Comparison of ENCODE assay signal across 1 cellular context in genomic region chr3:30597131-30597768, GRCh38.
A peak's percentile ranks its signal among the peaks of the same experiment; 100 is the strongest.
TF ChIP-seq lines count a peak whose summit lies in the region.

No MANE protein-coding gene starts in this region.

TF ChIP-seq in HepG2, 621 proteins besides CTCF, POLR2A, EP300 and RAD21 (continued from another document and continues in another):
- TF ChIP-seq HES4 (CRISPR knock-in tag; IDR thresholded peaks at IDR 0.05; ENCODE audit: borderline replicate concordance) (no peak), ZNF646 (CRISPR knock-in tag; IDR thresholded peaks at IDR 0.05) (no peak), ADNP (CRISPR knock-in tag; IDR thresholded peaks at IDR 0.05) (no peak), ZFX (CRISPR knock-in tag; IDR thresholded peaks at IDR 0.05; ENCODE audit: low read depth) (no peak), KAT8 (CRISPR knock-in tag; IDR thresholded peaks at IDR 0.05) (peak; percentile 82), ZNF652 (CRISPR knock-in tag; IDR thresholded peaks at IDR 0.05; ENCODE audit: borderline replicate concordance, low read depth) (no peak; the same call in 1 of the 2 replicates), ZBTB33 (CRISPR knock-in tag; IDR thresholded peaks at IDR 0.05) (no peak), ZNF556 (CRISPR knock-in tag; IDR thresholded peaks at IDR 0.05; ENCODE audit: borderline replicate concordance) (no peak), ZNF468 (CRISPR knock-in tag; IDR thresholded peaks at IDR 0.05) (no peak), ZNF674 (CRISPR knock-in tag; IDR thresholded peaks at IDR 0.05; ENCODE audit: low read depth) (no peak), ZNF703 (CRISPR knock-in tag; IDR thresholded peaks at IDR 0.05; ENCODE audit: borderline replicate concordance) (no peak), RFX5 (IDR thresholded peaks at IDR 0.05; ENCODE audit: low read depth, low read length) (no peak), ZNF792 (CRISPR knock-in tag; IDR thresholded peaks at IDR 0.05) (peak; percentile 35; the same call in 1 of the 2 replicates), SP5 (CRISPR knock-in tag; IDR thresholded peaks at IDR 0.05; ENCODE audit: borderline replicate concordance, low read depth) (peak; percentile 85; the same call in 1 of the 2 replicates), ZNF292 (CRISPR knock-in tag; IDR thresholded peaks at IDR 0.05; ENCODE audit: borderline replicate concordance, low read depth) (0 out of 2 replicates have a peak, but pooled peaks have one; percentile 63), GPBP1L1 (CRISPR knock-in tag; IDR thresholded peaks at IDR 0.05) (no peak), ZNF430 (CRISPR knock-in tag; IDR thresholded peaks at IDR 0.05) (no peak; the same call in 1 of the 2 replicates), JARID2 (CRISPR knock-in tag; IDR thresholded peaks at IDR 0.05; ENCODE audit: insufficient replicate concordance) (no peak), ZNF30 (CRISPR knock-in tag; IDR thresholded peaks at IDR 0.05) (no peak), ZBTB3 (CRISPR knock-in tag; IDR thresholded peaks at IDR 0.05; ENCODE audit: borderline replicate concordance, low read depth) (no peak), NFYB (CRISPR knock-in tag; IDR thresholded peaks at IDR 0.05) (no peak), KDM5A (IDR thresholded peaks at IDR 0.05; ENCODE audit: borderline replicate concordance, low read length) (0 out of 2 replicates have a peak, but pooled peaks have one; percentile 3), ZNF282 (IDR thresholded peaks at IDR 0.05; ENCODE audit: partially characterized antibody) (no peak), ZMAT3 (CRISPR knock-in tag; conservative IDR thresholded peaks at IDR 0.05) (no peak), ZNF275 (CRISPR knock-in tag; IDR thresholded peaks at IDR 0.05; ENCODE audit: borderline replicate concordance) (peak; percentile 68; the same call in 1 of the 2 replicates), ZFP37 (CRISPR knock-in tag; IDR thresholded peaks at IDR 0.05; ENCODE audit: borderline replicate concordance) (no peak), ATAD3A (CRISPR knock-in tag; IDR thresholded peaks at IDR 0.05) (no peak), SNAPC5 (CRISPR knock-in tag; IDR thresholded peaks at IDR 0.05; ENCODE audit: borderline replicate concordance) (peak; percentile 62; the same call in 1 of the 2 replicates), ZNF329 (CRISPR knock-in tag; IDR thresholded peaks at IDR 0.05; ENCODE audit: low read depth) (no peak), ZSCAN31 (CRISPR knock-in tag; IDR thresholded peaks at IDR 0.05; ENCODE audit: low read depth) (no peak), MLX (CRISPR knock-in tag; IDR thresholded peaks at IDR 0.05) (peak; percentile 95), ZNF362 (CRISPR knock-in tag; IDR thresholded peaks at IDR 0.05; ENCODE audit: borderline replicate concordance) (peak; percentile 84; the same call in 1 of the 2 replicates), ZNF264 (CRISPR knock-in tag; IDR thresholded peaks at IDR 0.05) (peak; percentile 80), ZNF550 (CRISPR knock-in tag; IDR thresholded peaks at IDR 0.05; ENCODE audit: borderline replicate concordance) (no peak), FIP1L1 (IDR thresholded peaks at IDR 0.05; ENCODE audit: borderline replicate concordance, insufficient read depth, low read depth, low read length) (no peak), ZSCAN25 (CRISPR knock-in tag; IDR thresholded peaks at IDR 0.05) (no peak), ZNF280B (CRISPR knock-in tag; IDR thresholded peaks at IDR 0.05; ENCODE audit: borderline replicate concordance) (no peak), MAFG (CRISPR knock-in tag; IDR thresholded peaks at IDR 0.05) (no peak), MAF1 (CRISPR knock-in tag; IDR thresholded peaks at IDR 0.05; ENCODE audit: borderline replicate concordance) (no peak), CENPT (CRISPR knock-in tag; IDR thresholded peaks at IDR 0.05; ENCODE audit: low read depth) (no peak), ZBTB25 (CRISPR knock-in tag; IDR thresholded peaks at IDR 0.05) (peak; percentile 87), CREBL2 (CRISPR knock-in tag; IDR thresholded peaks at IDR 0.05; ENCODE audit: borderline replicate concordance) (no peak), ZNF605 (CRISPR knock-in tag; IDR thresholded peaks at IDR 0.05) (no peak), BORCS8-MEF2B (CRISPR knock-in tag; IDR thresholded peaks at IDR 0.05) (no peak), MXD1 (CRISPR knock-in tag; IDR thresholded peaks at IDR 0.05) (no peak)
